23 cellular contexts compared by ENCODE assay signal in genomic region chr5:92633821-92634220, GRCh38.
DNase-seq lines count a peak whose midpoint lies in the region; ATAC-seq and TF ChIP-seq lines count a peak whose summit lies in the region.
"Had no signal": no experiment of that assay in that cellular context is flagged by ENCODE, and none has a peak within 500 bp of the region (broad histone marks: within the 10 kb centered on the region; RNA-seq: fewer than 3 reads in every experiment).

No MANE protein-coding gene starts in this region.

- no peak for TF ChIP-seq RAD21 in IMR-90 (IDR thresholded peaks at IDR 0.05; ENCODE audit: low read length)

- peak overlapping the region; percentile 82; the same call in 1 of the 3 replicates for H2BK15ac ChIP-seq in IMR-90 (ENCODE audit: low read depth, low read length)
- no peak overlapping the region for H2BK15ac ChIP-seq in mesenchymal stem cell (ENCODE audit: low read depth, poor library complexity, severe bottlenecking)

- H2AFZ ChIP-seq in IMR-90 (replicated peaks; ENCODE audit: low read length, poor library complexity) = no peak overlapping the region
- H2AFZ ChIP-seq in mesenchymal stem cell (ENCODE audit: low read depth, low read length) = no peak overlapping the region

- no peak for TF ChIP-seq POLR2A in IMR-90 (IDR thresholded peaks at IDR 0.05; ENCODE audit: low read depth, low read length)

- H2BK120ac ChIP-seq in IMR-90 (ENCODE audit: low read depth, low read length) (peak overlapping the region; percentile 96), mesenchymal stem cell (ENCODE audit: low read depth, low read length) (no peak overlapping the region)

- peak; percentile 71 for DNase-seq in IMR-90
- DNase-seq in fibroblast of peridontal ligament (ENCODE audit: extremely low read depth) = peak; percentile 52
- DNase-seq in mesenchymal stem cell = peak; percentile 47
- DNase-seq in activated T-cell treated with anti-CD3 and anti-CD28 coated beads for 4 hours = no peak
- DNase-seq in activated CD4-positive, alpha-beta T cell treated with anti-CD3 and anti-CD28 coated beads, Interleukin-2, amount 50 U/mL, for 1 hour = no peak
- no peak for DNase-seq in glomerular visceral epithelial cell (ENCODE audit: extremely low spot score)
- DNase-seq: CD4-positive, CD25-positive, alpha-beta regulatory T cell; DMS153; NCI-H1048; NCI-H1436; NCI-H187 treated with DMSO at 0.1 percent for 48 hours; NCI-H2171 treated with DMSO at 0.1 percent for 48 hours; NCI-H345; NCI-H524; NCI-H774; NK-92 treated with Interleukin-12 subunit alpha and Interleukin-12 subunit beta, amount 100 ng/mL, for 24 hours; PC-3; SJCRH30 had no signal

- BruUV-seq in IMR-90 (replicated peaks; lab: Mats Ljungman, UMichigan) = no TSS peak

- peak overlapping the region; percentile 67; the same call in 1 of the 2 replicates for H3K27ac ChIP-seq in IMR-90 (ENCODE audit: insufficient read depth, low read length)
- no peak overlapping the region for H3K27ac ChIP-seq in mesenchymal stem cell (ENCODE audit: low read length, poor library complexity, severe bottlenecking)
- H3K27ac ChIP-seq: BLaER1, HL-60, SJCRH30 had no signal

- peak overlapping the region; percentile 70 for H2BK5ac ChIP-seq in IMR-90 (ENCODE audit: low read depth, low read length, poor library complexity, severe bottlenecking)
- H2BK5ac ChIP-seq in mesenchymal stem cell (ENCODE audit: low read depth, low read length, poor library complexity, severe bottlenecking) = no peak overlapping the region

- peak overlapping the region; percentile 79; the same call in 1 of the 2 replicates for H3K23ac ChIP-seq in IMR-90 (ENCODE audit: low read depth, low read length)
- H3K23ac ChIP-seq in mesenchymal stem cell (ENCODE audit: low read length in 2 of 2) = no peak overlapping the region

- ATAC-seq in IMR-90 (ENCODE audit: low read depth) (peak; percentile 89), HG03354 (IDR thresholded peaks at IDR 0.05; ENCODE audit: poor library complexity, severe bottlenecking, unreplicated experiment) (no peak)
- ATAC-seq: PC-3, Right ventricle myocardium inferior, SK-N-SH treated with all-trans-retinoic acid at 6 μM for 48 hours had no signal

- H3K79me1 ChIP-seq in IMR-90 (ENCODE audit: low read depth in 1 of 2, low read length in 2 of 2) = no peaks in the 10 kb centered on the region
- no peaks in the 10 kb centered on the region for H3K79me1 ChIP-seq in mesenchymal stem cell (replicated peaks; ENCODE audit: low read length, poor library complexity, severe bottlenecking)

- H3K9ac ChIP-seq in IMR-90 (ENCODE audit: low read depth, low read length) = no peak overlapping the region
- H3K9ac ChIP-seq in mesenchymal stem cell (ENCODE audit: low read length) = no peak overlapping the region
- H3K9ac ChIP-seq: BLaER1 had no signal

- H3K36me3 ChIP-seq in IMR-90 (ENCODE audit: control insufficient read depth, insufficient read depth, low read length) (no peaks in the 10 kb centered on the region), mesenchymal stem cell (ENCODE audit: control insufficient read depth in 1 of 2, insufficient read depth in 2 of 2, low read depth in 1 of 2, low read length in 2 of 2) (no peaks in the 10 kb centered on the region)
- H3K36me3 ChIP-seq: BLaER1, SJCRH30 had no signal

- H3K56ac ChIP-seq in IMR-90 (ENCODE audit: extremely low read depth, insufficient read depth, low read length) = peak overlapping the region; percentile 67

- no peak overlapping the region for H2BK12ac ChIP-seq in mesenchymal stem cell (ENCODE audit: low read length in 2 of 2)

- H3K4me1 ChIP-seq in IMR-90 (ENCODE audit: control insufficient read depth, insufficient read depth, low read length) (peaks cover 8% of the 10 kb centered on the region), mesenchymal stem cell (ENCODE audit: control insufficient read depth, insufficient read depth, low read depth, low read length) (no peaks in the 10 kb centered on the region)
- H3K4me1 ChIP-seq: BLaER1, SJCRH30 had no signal

- H2AK5ac ChIP-seq in IMR-90 (ENCODE audit: low read depth, low read length) = peak overlapping the region; percentile 71
- H2AK5ac ChIP-seq in mesenchymal stem cell (ENCODE audit: low read length, severe bottlenecking) = no peak overlapping the region

- peak overlapping the region; percentile 66 for H4K5ac ChIP-seq in IMR-90 (ENCODE audit: low read depth, low read length)

- peak overlapping the region; percentile 89 for H3K18ac ChIP-seq in IMR-90 (ENCODE audit: low read depth, low read length)
- no peak overlapping the region for H3K18ac ChIP-seq in mesenchymal stem cell (ENCODE audit: low read depth in 1 of 2, low read length in 2 of 2)

- no peaks in the 10 kb centered on the region for H3K9me3 ChIP-seq in IMR-90 (ENCODE audit: control insufficient read depth, insufficient read depth, low read length)
- no peaks in the 10 kb centered on the region for H3K9me3 ChIP-seq in mesenchymal stem cell (ENCODE audit: control insufficient read depth, low read length)
- H3K9me3 ChIP-seq: SJCRH30 had no signal

- H3K9me1 ChIP-seq in IMR-90 (ENCODE audit: insufficient read depth, low read length) = 0 out of 2 replicates have a peak, but pooled peaks cover 3% of the 10 kb centered on the region

- H3K4me2 ChIP-seq in IMR-90 (ENCODE audit: low read depth, low read length) (peak overlapping the region; percentile 55; the same call in 1 of the 2 replicates), mesenchymal stem cell (ENCODE audit: low read length, poor library complexity, severe bottlenecking) (no peak overlapping the region)
- H3K4me2 ChIP-seq: BLaER1 had no signal

- intact Hi-C loops in IMR-90 (cut with micrococcal nuclease) = no loop called here

- no peak overlapping the region for H2AK9ac ChIP-seq in IMR-90 (replicated peaks; ENCODE audit: low read depth, low read length, poor library complexity)

- H2BK20ac ChIP-seq in IMR-90 (ENCODE audit: low read depth, low read length) = peak overlapping the region; percentile 83

- no peak for TF ChIP-seq CTCF in IMR-90 (conservative IDR thresholded peaks at IDR 0.05; ENCODE audit: low read depth, low read length)

- CTCF ChIA-PET in IMR-90 (lab: Yijun Ruan, JAX) = interaction anchor here (0.7 kb wide), 1 partner anchor 30 kb away, joined by 3 read pairs; no protein-coding TSS in a partner anchor

- peak overlapping the region; percentile 87; the same call in 1 of the 2 replicates for H3K4ac ChIP-seq in IMR-90 (ENCODE audit: low read depth, low read length)
- no peak overlapping the region for H3K4ac ChIP-seq in mesenchymal stem cell (ENCODE audit: low read depth in 1 of 2, low read length in 2 of 2)

- no peak overlapping the region for H3K4me3 ChIP-seq in IMR-90 (ENCODE audit: insufficient read depth, low read depth, low read length)
- no peak overlapping the region for H3K4me3 ChIP-seq in mesenchymal stem cell (ENCODE audit: insufficient read depth in 1 of 2, low read depth in 1 of 2, low read length in 2 of 2)
- H3K4me3 ChIP-seq: BLaER1, SJCRH30 had no signal

- no peaks in the 10 kb centered on the region for H3K27me3 ChIP-seq in IMR-90 (ENCODE audit: control insufficient read depth, insufficient read depth, low read length)
- no peaks in the 10 kb centered on the region for H3K27me3 ChIP-seq in mesenchymal stem cell (ENCODE audit: control insufficient read depth in 1 of 2, insufficient read depth in 1 of 2, low read length in 2 of 2)
- H3K27me3 ChIP-seq: BLaER1, SJCRH30 had no signal

- dilution Hi-C loops in IMR-90 (cut with HindIII; ENCODE audit: low sequenced_read_pairs, unreplicated experiment) = no loop called here

- in situ Hi-C loops in IMR-90 (cut with MboI; ENCODE audit: low sequenced_read_pairs) = no loop called here

- H3K14ac ChIP-seq in IMR-90 (replicated peaks; ENCODE audit: low read depth, low read length) = peak overlapping the region; percentile 18; the same call in 1 of the 2 replicates
- H3K14ac ChIP-seq in mesenchymal stem cell (ENCODE audit: low read length in 2 of 2) = no peak overlapping the region

- peak overlapping the region in 1 of 2 experiments; percentile 85; a peak in 3 of 4 replicates for H4K8ac ChIP-seq in IMR-90 (ENCODE audit: low read depth in 2 of 2, low read length in 2 of 2)
- H4K8ac ChIP-seq in mesenchymal stem cell (ENCODE audit: low read length) = no peak overlapping the region

- H4K91ac ChIP-seq in IMR-90 (ENCODE audit: insufficient read depth, low read depth, low read length) (peak overlapping the region; percentile 65; the same call in 1 of the 2 replicates), mesenchymal stem cell (ENCODE audit: low read length) (no peak overlapping the region)

- no CpG with 5 or more reads among the region's 2 CpGs for WGBS in IMR-90 (ENCODE audit: extremely low coverage in 2 of 2, insufficient read length in 1 of 2), 2 experiments
- 54% methylated on average over 1 of the region's 2 CpGs for WGBS in mesenchymal stem cell

- POLR2A ChIA-PET in IMR-90 (lab: Charles Lee; ENCODE audit: unreplicated experiment) = no interaction called here

- H4K20me1 ChIP-seq in IMR-90 (ENCODE audit: insufficient read depth, low read length) = no peaks in the 10 kb centered on the region
- H4K20me1 ChIP-seq: BLaER1 had no signal

TF ChIP-seq in IMR-90, 13 proteins besides CTCF, POLR2A, EP300 and RAD21:
- TF ChIP-seq RFX5 (IDR thresholded peaks at IDR 0.05; ENCODE audit: low read depth, low read length) (no peak), CHD1 (IDR thresholded peaks at IDR 0.05; ENCODE audit: low read depth, low read length) (no peak), FOS (IDR thresholded peaks at IDR 0.05; ENCODE audit: low read depth, low read length) (no peak)

Comparison
In these comparisons a context has a peak if more than half of its experiments do, and no peak if none do; other contexts are left out.
1. DNase-seq: peak in IMR-90 (single experiment), fibroblast of peridontal ligament (single experiment) and mesenchymal stem cell (single experiment); none in activated T-cell treated with anti-CD3 and anti-CD28 coated beads for 4 hours (single experiment), activated CD4-positive, alpha-beta T cell treated with anti-CD3 and anti-CD28 coated beads, Interleukin-2, amount 50 U/mL, for 1 hour (single experiment) and glomerular visceral epithelial cell (single experiment).